Comparison of ENCODE assay signal across 8 cellular contexts in the genomic region with DNA sequence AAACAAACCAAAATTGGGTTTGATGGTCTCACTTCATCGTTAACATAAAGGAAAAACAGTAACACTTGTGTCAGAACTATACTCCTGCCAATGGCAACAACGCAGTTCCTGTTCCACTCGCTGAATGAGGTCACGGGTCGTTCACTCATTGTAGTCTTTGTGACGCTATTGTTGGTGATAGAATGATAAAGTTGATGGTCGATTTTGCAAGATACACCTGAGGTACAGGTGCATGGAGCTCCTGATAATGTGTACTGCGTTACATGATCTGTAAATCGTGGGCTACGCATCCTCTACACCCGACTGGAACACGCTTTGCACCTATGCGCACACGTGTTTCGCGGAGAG. TPM values are rescaled to one million over a fixed set of nuclear protein-coding genes. Genes with fewer than 3 reads are reported as not detected.
A peak's percentile ranks its signal among the peaks of the same experiment; 100 is the strongest.
DNase-seq lines count a peak whose midpoint lies in the region; ATAC-seq and TF ChIP-seq lines count a peak whose summit lies in the region.

No MANE protein-coding gene starts in this region.

- H4K20me1 ChIP-seq in DND-41 (ENCODE audit: insufficient read depth, low read length) (no peaks in the 10 kb centered on the region), HCT116 (ENCODE audit: insufficient read depth) (no peaks in the 10 kb centered on the region)

- H3K4me1 ChIP-seq in DND-41 (ENCODE audit: insufficient read depth, low read length) (peaks cover 47% of the 10 kb centered on the region), HCT116 (ENCODE audit: control insufficient read depth in 1 of 2, insufficient read depth in 2 of 2, low read length in 2 of 2) (peaks cover 2 to 19% of the 10 kb centered on the region in 2 experiments; a peak in 3 of 4 replicates), spleen (peaks cover 6 to 54% (median 28%) of the 10 kb centered on the region in 6 donors)

- H3K4me2 ChIP-seq in DND-41 (ENCODE audit: insufficient read depth, low read length) (peak overlapping the region; percentile 92), HCT116 (ENCODE audit: low read length) (peak overlapping the region; percentile 81)

- RAD21 ChIA-PET in HCT116 (lab: Charles Lee; ENCODE audit: low non-redundant PET in 1 of 2, low total read pairs in 2 of 2, uncharacterized antibody in 2 of 2, unreplicated experiment in 2 of 2): interaction anchor here in 1 of 2 experiments (0.6 to 1.2 kb wide), 3 partner anchors 30 to 438 kb away, joined by 3 to 5 read pairs (median 3); no protein-coding TSS in a partner anchor

- POLR2A ChIA-PET in HCT116 (lab: Charles Lee): interaction anchor here (1.1 to 1.2 kb wide), 2 partner anchors 26 to 64 kb away, joined by 3 to 7 read pairs; no protein-coding TSS in a partner anchor

- TF ChIP-seq POLR2A in HCT116 (IDR thresholded peaks at IDR 0.05; ENCODE audit: borderline replicate concordance, extremely low read depth, insufficient read depth, insufficient read length) (no peak), spleen (IDR thresholded peaks at IDR 0.05) (no peak)

- H2AFZ ChIP-seq in DND-41 (ENCODE audit: low read depth, low read length): peak overlapping the region; percentile 84
- no peak overlapping the region for H2AFZ ChIP-seq in HCT116 (ENCODE audit: low read depth, low read length, poor library complexity, severe bottlenecking)

- H3K36me3 ChIP-seq in DND-41 (ENCODE audit: insufficient read depth, low read length): peaks cover 5% of the 10 kb centered on the region
- no peaks in the 10 kb centered on the region for H3K36me3 ChIP-seq in HCT116 (ENCODE audit: control insufficient read depth in 1 of 2, insufficient read depth in 2 of 2, low read length in 2 of 2)
- peaks cover 0 to under 1% (median 0%) of the 10 kb centered on the region in 6 donors for H3K36me3 ChIP-seq in spleen

- TSS peak; percentile 79 for BruUV-seq in HCT116 (replicated peaks; lab: Mats Ljungman, UMichigan)

- no peaks in the 10 kb centered on the region for H3K9me2 ChIP-seq in HCT116 (ENCODE audit: insufficient read depth)

- CTCF ChIA-PET in HCT116 (lab: Charles Lee): interaction anchor here (0.7 to 2.2 kb wide), 9 partner anchors 27 to 437 kb away, joined by 3 to 25 read pairs (median 4); a partner anchor contains a TSS

- peak overlapping the region; percentile 91 for H3K27ac ChIP-seq in DND-41 (ENCODE audit: low read length)
- peak overlapping the region; percentile 66 for H3K27ac ChIP-seq in HCT116 (ENCODE audit: low read depth, low read length)
- peak overlapping the region; percentile 52 to 87 (median 72) for H3K27ac ChIP-seq in spleen

- intact Hi-C loops in HCT116 (cut with micrococcal nuclease) (loop anchor here (1.0 to 5.0 kb wide), 3 partner anchors 64 to 803 kb away; no protein-coding TSS in a partner anchor), spleen (cut with DNase I; ENCODE audit: low total_unique reads) (loop anchor here (5.0 kb wide), 3 partner anchors 47 to 62 kb away; no protein-coding TSS in a partner anchor)

- H3K27me3 ChIP-seq in DND-41 (ENCODE audit: insufficient read depth, low read length, poor library complexity) (no peaks in the 10 kb centered on the region), HCT116 (ENCODE audit: insufficient read depth, low read length) (no peaks in the 10 kb centered on the region), spleen (replicated peaks in 1 of 7) (no peaks in the 10 kb centered on the region)

- WGBS in spleen, 5 donors: 16 to 30% (median 17%) methylated on average over 12 to 16 of the region's 16 CpGs

- no peak for DNase-seq in DND-41
- DNase-seq in HCT116 (ENCODE audit: low read depth, low spot score): no peak
- DNase-seq in activated CD4-positive, alpha-beta T cell treated with anti-CD3 and anti-CD28 coated beads, Interleukin-2, amount 50 U/mL, for 1 hour: peak; percentile 9
- no peak for DNase-seq in spleen
- no peak for DNase-seq in DMS153 treated with DMSO at 0.1 percent for 48 hours (lab: John Stamatoyannopoulos, UW; ENCODE audit: unreplicated experiment)
- no peak for DNase-seq in DMS114 treated with DMSO at 0.1 percent for 48 hours (lab: John Stamatoyannopoulos, UW; ENCODE audit: unreplicated experiment)

- H3K79me2 ChIP-seq in DND-41 (ENCODE audit: insufficient read depth, low read length) (peaks cover 25% of the 10 kb centered on the region), HCT116 (ENCODE audit: insufficient read depth, low read length) (peaks cover 8% of the 10 kb centered on the region; the same call in 1 of the 2 replicates)

- H3K9me3 ChIP-seq in DND-41 (ENCODE audit: insufficient read depth, low read length, severe bottlenecking) (no peaks in the 10 kb centered on the region), HCT116 (ENCODE audit: control insufficient read depth in 1 of 2, insufficient read depth in 1 of 2, low read depth in 1 of 2, low read length in 2 of 2) (no peaks in the 10 kb centered on the region), spleen (no peaks in the 10 kb centered on the region)

- TF ChIP-seq RAD21 in HCT116 (IDR thresholded peaks at IDR 0.05; ENCODE audit: low read depth): no peak

- H3K9ac ChIP-seq in DND-41 (ENCODE audit: low read depth, low read length): peak overlapping the region; percentile 63
- H3K9ac ChIP-seq in HCT116 (ENCODE audit: low read length): peak overlapping the region; percentile 92

- no peak for ATAC-seq in DND-41 (ENCODE audit: insufficient read depth, low read depth)
- no peak for ATAC-seq in HCT116
- ATAC-seq in GM18511 (IDR thresholded peaks at IDR 0.05; ENCODE audit: unreplicated experiment): no peak

- H3K4me3 ChIP-seq in DND-41 (ENCODE audit: low read depth in 1 of 2, low read length in 2 of 2) (peak overlapping the region; percentile 32 to 72; a peak in 3 of 4 replicates), HCT116 (replicated peaks in 1 of 2; ENCODE audit: low read depth in 1 of 2, low read length in 2 of 2) (peak overlapping the region; percentile 67 to 90), iPS-11a (ENCODE audit: low read depth, low read length) (peak overlapping the region; percentile 71), spleen (peak overlapping the region in 7 of 8 donors; percentile 72 to 96 (median 87))

- no peak for TF ChIP-seq CTCF in DND-41 (IDR thresholded peaks at IDR 0.05; ENCODE audit: borderline replicate concordance, extremely low read depth, low read length, poor library complexity, severe bottlenecking)
- no peak for TF ChIP-seq CTCF in HCT116 (IDR thresholded peaks at IDR 0.05 in 2 of 3, conservative IDR thresholded peaks at IDR 0.05 in 1 of 3; ENCODE audit: borderline replicate concordance in 1 of 3, insufficient read depth in 1 of 3, low read depth in 2 of 3, low read length in 2 of 3)
- no peak for TF ChIP-seq CTCF in spleen (IDR thresholded peaks at IDR 0.05 in 8 of 11, conservative IDR thresholded peaks at IDR 0.05 in 3 of 11)

TF ChIP-seq in HCT116, 20 proteins besides CTCF, POLR2A, EP300 and RAD21 (continues in another document):
- no peak for TF ChIP-seq EGR1 (IDR thresholded peaks at IDR 0.05; ENCODE audit: low read depth)
- TF ChIP-seq JUND (IDR thresholded peaks at IDR 0.05): no peak
- TF ChIP-seq FOSL1 (IDR thresholded peaks at IDR 0.05; ENCODE audit: low read depth): no peak
- TF ChIP-seq, protein P1, sequence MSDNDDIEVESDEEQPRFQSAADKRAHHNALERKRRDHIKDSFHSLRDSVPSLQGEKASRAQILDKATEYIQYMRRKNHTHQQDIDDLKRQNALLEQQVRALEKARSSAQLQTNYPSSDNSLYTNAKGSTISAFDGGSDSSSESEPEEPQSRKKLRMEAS (IDR thresholded peaks at IDR 0.05): no peak
- no peak for TF ChIP-seq CEBPB (IDR thresholded peaks at IDR 0.05; ENCODE audit: low read depth)
- TF ChIP-seq CBX3 (IDR thresholded peaks at IDR 0.05; ENCODE audit: low read depth): no peak
- TF ChIP-seq, protein P2, sequence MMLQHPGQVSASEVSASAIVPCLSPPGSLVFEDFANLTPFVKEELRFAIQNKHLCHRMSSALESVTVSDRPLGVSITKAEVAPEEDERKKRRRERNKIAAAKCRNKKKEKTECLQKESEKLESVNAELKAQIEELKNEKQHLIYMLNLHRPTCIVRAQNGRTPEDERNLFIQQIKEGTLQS (IDR thresholded peaks at IDR 0.05): no peak
- TF ChIP-seq YY1 (IDR thresholded peaks at IDR 0.05; ENCODE audit: extremely low read depth, insufficient replicate concordance, low read depth, low read length): no peak

RNA-seq across cellular contexts. Expression of a gene that starts 0.4 kb away (rescaled TPM):
- total RNA-seq in HCT116 (2021; ENCODE audit: unreplicated experiment) (21.9 TPM), spleen (1 to 10 TPM; 2.1 to 9.6 (median 6.2) TPM)
- polyA plus RNA-seq in HCT116 (2012): 10.0 and 10.5 TPM in 2 replicates
- polyA plus RNA-seq in spleen: 10 to 100 TPM in 2 of 3 donors, 1 to 10 TPM in 1; 9.3 to 13.5 (median 13.0) TPM

RNA-seq across cellular contexts. Expression of a gene that starts 20.0 kb away (rescaled TPM):
- total RNA-seq in HCT116 (2021; ENCODE audit: unreplicated experiment) (0.84 TPM), spleen (under 1 TPM in 1 of 7 donors, not detected in 6; 0.38 TPM)
- 0.20 and 0.29 TPM in 2 replicates for polyA plus RNA-seq in HCT116 (2012)
- under 1 TPM; 0.07 to 0.22 (median 0.14) TPM for polyA plus RNA-seq in spleen

RNA-seq across cellular contexts. Expression of a gene that starts 31.0 kb away (rescaled TPM):
- total RNA-seq in HCT116 (2021; ENCODE audit: unreplicated experiment) (144 TPM), spleen (100 to 1,000 TPM; 105 to 381 (median 142) TPM)
- 135 and 165 TPM in 2 replicates for polyA plus RNA-seq in HCT116 (2012)
- polyA plus RNA-seq in spleen: 10 to 100 TPM; 40.8 to 72.9 (median 46.6) TPM

RNA-seq across cellular contexts. Expression of a gene that starts 42.5 kb away (rescaled TPM):
- total RNA-seq in HCT116 (2021; ENCODE audit: unreplicated experiment) (67.7 TPM), spleen (10 to 100 TPM; 18.4 to 30.1 (median 24.3) TPM)
- polyA plus RNA-seq in HCT116 (2012): 37.5 and 41.0 TPM in 2 replicates
- 10 to 100 TPM in 2 of 3 donors, 1 to 10 TPM in 1; 7.2 to 14.4 (median 10.3) TPM for polyA plus RNA-seq in spleen

RNA-seq across cellular contexts. Expression of a gene that starts 44.9 kb away (rescaled TPM):
- total RNA-seq in HCT116 (2021; ENCODE audit: unreplicated experiment) (29.3 TPM), spleen (10 to 100 TPM in 6 of 7 donors, 1 to 10 TPM in 1; 9.9 to 19.7 (median 13.8) TPM)
- polyA plus RNA-seq in HCT116 (2012): 28.7 and 29.0 TPM in 2 replicates
- polyA plus RNA-seq in spleen: 10 to 100 TPM in 1 of 3 donors, 1 to 10 TPM in 2; 9.3 to 15.1 (median 9.8) TPM
